In genomic region chrX:147522986-147523385, GRCh38 we compare ENCODE assay signal across 9 cellular contexts.
"Had no signal": no experiment of that assay in that cellular context is flagged by ENCODE, and none has a peak within 500 bp of the region (broad histone marks: within the 10 kb centered on the region; RNA-seq: fewer than 3 reads in every experiment).

No MANE protein-coding gene starts in this region.

- ATAC-seq: GM23338, HCT116 had no signal

- H3K27ac ChIP-seq: GM23248 had no signal

- H3K4me3 ChIP-seq: GM23248, GM23338, HAP-1 had no signal

- H2AFZ ChIP-seq: GM23248, GM23338 had no signal

- DNase-seq: GM23248, GOT3, H7, H9, HCEC 1CT, HFFc6 had no signal

- H3K4me2 ChIP-seq: GM23338 had no signal

- H3K9me3 ChIP-seq: HAP-1 had no signal

- H3K36me3 ChIP-seq: HAP-1 had no signal

- H3K4me1 ChIP-seq: HAP-1 had no signal

- H3K9ac ChIP-seq: GM23248 had no signal
